In the genomic region with DNA sequence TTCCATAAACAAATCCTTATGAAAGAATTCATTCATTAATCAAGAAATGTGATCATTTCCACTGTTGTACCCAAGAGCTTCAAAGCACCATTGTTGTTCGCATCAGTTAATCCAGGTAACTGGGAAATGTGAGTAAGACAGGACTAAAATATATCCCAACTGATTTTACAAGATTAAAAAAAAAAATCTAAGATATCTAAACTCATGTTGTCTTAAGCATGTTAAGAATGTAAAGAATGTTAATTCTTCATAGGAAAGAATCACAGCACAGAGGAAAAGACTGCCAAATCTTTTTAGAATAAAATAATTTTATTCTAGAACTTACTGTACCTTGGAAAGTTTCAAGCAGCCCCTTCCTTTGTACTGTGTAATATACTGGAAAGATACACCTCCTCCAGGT, we compare ENCODE assay signal across 18 cellular contexts. TPM values are rescaled to one million over a fixed set of nuclear protein-coding genes. Genes with fewer than 3 reads are reported as not detected.
A peak's percentile ranks its signal among the peaks of the same experiment; 100 is the strongest.
DNase-seq lines count a peak whose midpoint lies in the region; ATAC-seq, FAIRE-seq and TF ChIP-seq lines count a peak whose summit lies in the region.
"Had no signal": no experiment of that assay in that cellular context is flagged by ENCODE, and none has a peak within 500 bp of the region (broad histone marks: within the 10 kb centered on the region; RNA-seq: fewer than 3 reads in every experiment).

No MANE protein-coding gene starts in this region.

- H3K27ac ChIP-seq in astrocyte (ENCODE audit: low read depth, low read length), result no peak overlapping the region
- H3K27ac ChIP-seq in pancreas, result no peak overlapping the region
- H3K27ac ChIP-seq: A549 had no signal

- H3K9me3 Mint-ChIP-seq in astrocyte (ENCODE audit: unreplicated experiment) (peaks cover 2% of the 10 kb centered on the region), mesothelial cell of epicardium (peaks cover 4% of the 10 kb centered on the region)
- H3K9me3 Mint-ChIP-seq: GM23338, IgD-negative memory B cell had no signal

- no peak overlapping the region for H3K4me2 ChIP-seq in astrocyte (ENCODE audit: low read length)
- H3K4me2 ChIP-seq: A549, GM23338 had no signal

- H3K36me3 ChIP-seq in astrocyte (ENCODE audit: insufficient read depth, low read length) (no peaks in the 10 kb centered on the region), pancreas (no peaks in the 10 kb centered on the region)
- H3K36me3 ChIP-seq: BE2C, HAP-1 had no signal

- no peak for FAIRE-seq in astrocyte (lab: Jason Lieb, UNC)
- peak; percentile 5 for FAIRE-seq in pancreas (lab: Jason Lieb, UNC)
- FAIRE-seq: A549 had no signal

- H3K79me2 ChIP-seq in astrocyte (ENCODE audit: insufficient read depth, low read length), result no peaks in the 10 kb centered on the region

- no peak overlapping the region for H2AFZ ChIP-seq in astrocyte (ENCODE audit: low read depth, low read length)
- H2AFZ ChIP-seq: GM23338 had no signal

- no peak overlapping the region for H3K4me3 Mint-ChIP-seq in astrocyte (ENCODE audit: unreplicated experiment)
- no peak overlapping the region for H3K4me3 Mint-ChIP-seq in mesothelial cell of epicardium
- H3K4me3 Mint-ChIP-seq: GM23338, IgD-negative memory B cell had no signal

- H3K9me3 ChIP-seq in astrocyte (ENCODE audit: insufficient read depth, low read depth, low read length), result no peaks in the 10 kb centered on the region
- no peaks in the 10 kb centered on the region for H3K9me3 ChIP-seq in pancreas
- H3K9me3 ChIP-seq: A549, BE2C, HAP-1 had no signal

- H3K27me3 Mint-ChIP-seq in astrocyte (ENCODE audit: low read depth, unreplicated experiment) (peaks cover 5% of the 10 kb centered on the region), mesothelial cell of epicardium (ENCODE audit: low read depth) (peaks cover 8% of the 10 kb centered on the region)

- DNase-seq in GM03348 (ENCODE audit: low spot score), result peak; percentile 17
- DNase-seq in astrocyte (ENCODE audit: low read depth), result peak; percentile 19
- DNase-seq in mesothelial cell of epicardium (ENCODE audit: low spot score in 2 of 2, unreplicated experiment in 2 of 2), result no peak
- DNase-seq in pancreas, result no peak
- no peak for DNase-seq in NCI-H446 (lab: John Stamatoyannopoulos, UW)
- no peak for DNase-seq in posterior cingulate gyrus
- no peak for DNase-seq in UCSD-AML1 (lab: John Stamatoyannopoulos, UW; ENCODE audit: unreplicated experiment)
- DNase-seq: BE2C, Karpas-422, MV-4-11, NCI-H1694 treated with DMSO at 0.1 percent for 48 hours, NCI-H2081 treated with DMSO at 0.1 percent for 48 hours, OCI-M1 had no signal

- H3K27me3 ChIP-seq in astrocyte (ENCODE audit: insufficient read depth, low read length) (no peaks in the 10 kb centered on the region), pancreas (no peaks in the 10 kb centered on the region)
- H3K27me3 ChIP-seq: BE2C had no signal

- H4K20me1 ChIP-seq in astrocyte (ENCODE audit: insufficient read depth, low read length), result no peaks in the 10 kb centered on the region

- H3K4me3 ChIP-seq in astrocyte (ENCODE audit: insufficient read depth, low read depth, low read length) (no peak overlapping the region), pancreas (no peak overlapping the region)
- H3K4me3 ChIP-seq: A549, GM23338, HAP-1 had no signal

- no peak for TF ChIP-seq CTCF in astrocyte (IDR thresholded peaks at IDR 0.05; ENCODE audit: insufficient read depth, low read depth, low read length)
- no peak for TF ChIP-seq CTCF in mesothelial cell of epicardium (IDR thresholded peaks at IDR 0.05; ENCODE audit: unreplicated experiment)
- TF ChIP-seq CTCF in pancreas (IDR thresholded peaks at IDR 0.05), result no peak

- ATAC-seq in pancreas, result no peak
- ATAC-seq in GM19023 (IDR thresholded peaks at IDR 0.05; ENCODE audit: unreplicated experiment), result no peak
- ATAC-seq: A549 had no signal

- intact Hi-C loops in pancreas (cut with DNase I), result no loop called here
- intact Hi-C loops in posterior cingulate gyrus (cut with DNase I), result no loop called here

- H3K9ac ChIP-seq in astrocyte (ENCODE audit: low read length), result no peak overlapping the region

- H3K36me3 Mint-ChIP-seq in astrocyte (ENCODE audit: low read depth, unreplicated experiment) (no peaks in the 10 kb centered on the region), mesothelial cell of epicardium (no peaks in the 10 kb centered on the region)
- H3K36me3 Mint-ChIP-seq: IgD-negative memory B cell had no signal

- no peaks in the 10 kb centered on the region for H3K4me1 Mint-ChIP-seq in astrocyte (ENCODE audit: low read depth, unreplicated experiment)
- peaks cover 10% of the 10 kb centered on the region for H3K4me1 Mint-ChIP-seq in mesothelial cell of epicardium

- no peak overlapping the region for H3K27ac Mint-ChIP-seq in astrocyte (ENCODE audit: unreplicated experiment)
- H3K27ac Mint-ChIP-seq in mesothelial cell of epicardium, result peak overlapping the region; percentile 85
- H3K27ac Mint-ChIP-seq: GM23338, IgD-negative memory B cell had no signal

- H3K4me1 ChIP-seq in astrocyte (ENCODE audit: insufficient read depth, low read length) (no peaks in the 10 kb centered on the region), pancreas (no peaks in the 10 kb centered on the region)
- H3K4me1 ChIP-seq: A549, BE2C had no signal

- 56 to 81% methylated on average over 1 of the region's 1 CpG for WGBS in pancreas, 2 donors

RNA-seq across cellular contexts. Expression of gene FZD1, which starts 16.4 kb away (rescaled TPM):
- total RNA-seq in astrocyte (5.4 and 6.8 TPM in 2 replicates), mesothelial cell of epicardium (15.3 to 15.4 TPM (median 15.3 TPM) in 3 replicates), pancreas (10 to 100 TPM in 1 of 6 donors, 1 to 10 TPM in 5; 4.3 to 10.5 (median 6.2) TPM)
- polyA plus RNA-seq in pancreas, result 1 to 10 TPM; 2.0 to 3.9 TPM

Comparison
In these comparisons a context has a peak if more than half of its experiments do, and no peak if none do; other contexts are left out.
1. DNase-seq: peak in GM03348 (single experiment) and astrocyte (single experiment); none in mesothelial cell of epicardium (0 of 2), pancreas (0 of 6), NCI-H446 (0 of 2), posterior cingulate gyrus (0 of 10) and UCSD-AML1 (single experiment).